ENCODE assay signal across 10 cellular contexts in genomic region chr9:100222674-100223073, GRCh38.
DNase-seq lines count a peak whose midpoint lies in the region; ATAC-seq, FAIRE-seq and TF ChIP-seq lines count a peak whose summit lies in the region.
"Had no signal": no experiment of that assay in that cellular context is flagged by ENCODE, and none has a peak within 500 bp of the region (broad histone marks: within the 10 kb centered on the region; RNA-seq: fewer than 3 reads in every experiment).

No MANE protein-coding gene starts in this region.

- H3K27ac Mint-ChIP-seq in CD14-positive monocyte = no peak overlapping the region
- H3K27ac Mint-ChIP-seq: activated B cell treated with CpG ODN at 0.5 μM for 24 hours had no signal

- DNase-seq in NCI-H1105 treated with DMSO at 0.1 percent for 48 hours (lab: John Stamatoyannopoulos, UW) (peak; percentile 3), NCI-H1105 (lab: John Stamatoyannopoulos, UW) (no peak), epithelial cell of esophagus (ENCODE audit: low read depth) (peak; percentile 42), small intestine (no peak), activated gamma-delta T cell (lab: John Stamatoyannopoulos, UW) (no peak), CD14-positive monocyte (ENCODE audit: low spot score) (no peak)
- DNase-seq: activated B cell treated with CpG ODN at 0.5 μM for 24 hours had no signal

- no peaks in the 10 kb centered on the region for H3K79me2 ChIP-seq in OCI-LY3 (ENCODE audit: low read length)

- H3K27ac ChIP-seq in OCI-LY3 (ENCODE audit: low read length) (no peak overlapping the region), small intestine (ENCODE audit: low read depth in 1 of 2, low read length in 1 of 2) (no peak overlapping the region)
- H3K27ac ChIP-seq: BLaER1 treated with 17β-estradiol and CSF1 and Interleukin-3, amounts not matched to agents 10 nM and 100 nM had no signal

- peaks cover 0 to 1% (median 0%) of the 10 kb centered on the region in 3 donors for H3K27me3 Mint-ChIP-seq in CD14-positive monocyte (ENCODE audit: low read depth in 3 of 3)
- H3K27me3 Mint-ChIP-seq: activated B cell treated with CpG ODN at 0.5 μM for 24 hours had no signal

- H2AFZ ChIP-seq in OCI-LY3 (ENCODE audit: low read depth, low read length) = no peak overlapping the region

- H3K4me1 ChIP-seq in OCI-LY3 (ENCODE audit: low read length) (peaks cover 31% of the 10 kb centered on the region), small intestine (ENCODE audit: control insufficient read depth in 2 of 2, insufficient read depth in 1 of 2, low read depth in 1 of 2, low read length in 1 of 2) (no peaks in the 10 kb centered on the region)

- intact Hi-C loops in CD14-positive monocyte (cut with micrococcal nuclease) = no loop called here

- peaks cover 6% of the 10 kb centered on the region for H3K4me1 Mint-ChIP-seq in CD14-positive monocyte

- peak; percentile 52 for TF ChIP-seq CTCF in OCI-LY3 (IDR thresholded peaks at IDR 0.05; ENCODE audit: low read depth, low read length)
- TF ChIP-seq CTCF in epithelial cell of esophagus (IDR thresholded peaks at IDR 0.05; ENCODE audit: insufficient read depth, low read depth, low read length, missing control alignments) = peak; percentile 41
- no peak for TF ChIP-seq CTCF in CD14-positive monocyte (IDR thresholded peaks at IDR 0.05)

- 17 to 41% (median 32%) methylated on average over 2 of the region's 2 CpGs for WGBS in small intestine, 3 donors

- H3K27me3 ChIP-seq in OCI-LY3 (ENCODE audit: low read depth, low read length) = no peaks in the 10 kb centered on the region
- no peaks in the 10 kb centered on the region for H3K27me3 ChIP-seq in small intestine (ENCODE audit: control insufficient read depth in 2 of 2, insufficient read depth in 2 of 2, low read length in 2 of 2)
- H3K27me3 ChIP-seq: BLaER1 treated with 17β-estradiol and CSF1 and Interleukin-3, amounts not matched to agents 10 nM and 100 nM had no signal

- FAIRE-seq in small intestine (lab: Jason Lieb, UNC) = peak; percentile 77

- H3K36me3 ChIP-seq in OCI-LY3 (replicated peaks; ENCODE audit: low read depth, low read length) (peaks cover 3% of the 10 kb centered on the region), small intestine (ENCODE audit: control insufficient read depth in 2 of 2, insufficient read depth in 2 of 2, low read length in 2 of 2) (peaks cover 2% of the 10 kb centered on the region in 2 donors)

- H3K4me3 ChIP-seq in OCI-LY3 (ENCODE audit: low read length) = no peak overlapping the region
- no peak overlapping the region for H3K4me3 ChIP-seq in epithelial cell of esophagus (ENCODE audit: low read length)
- H3K4me3 ChIP-seq in small intestine (ENCODE audit: low read depth in 1 of 2, low read length in 2 of 2) = no peak overlapping the region
- H3K4me3 ChIP-seq: BLaER1 treated with 17β-estradiol and CSF1 and Interleukin-3, amounts not matched to agents 10 nM and 100 nM had no signal

- H3K4me2 ChIP-seq in OCI-LY3 (ENCODE audit: low read length) = 0 out of 2 replicates have a peak overlapping the region, but pooled peaks have one; percentile 16
- H3K4me2 ChIP-seq: BLaER1 treated with 17β-estradiol and CSF1 and Interleukin-3, amounts not matched to agents 10 nM and 100 nM had no signal

- H3K9me3 ChIP-seq in OCI-LY3 (ENCODE audit: insufficient read depth, low read length) = no peaks in the 10 kb centered on the region
- H3K9me3 ChIP-seq in small intestine (ENCODE audit: control insufficient read depth, low read depth) = no peaks in the 10 kb centered on the region
- H3K9me3 ChIP-seq: BLaER1 treated with 17β-estradiol and CSF1 and Interleukin-3, amounts not matched to agents 10 nM and 100 nM had no signal

- no peaks in the 10 kb centered on the region for H3K9me3 Mint-ChIP-seq in CD14-positive monocyte
- H3K9me3 Mint-ChIP-seq: activated B cell treated with CpG ODN at 0.5 μM for 24 hours had no signal

- ATAC-seq in GM18502 (IDR thresholded peaks at IDR 0.05; ENCODE audit: poor library complexity, unreplicated experiment) = no peak

- peaks cover 4 to 16% of the 10 kb centered on the region in 2 donors for H3K36me3 Mint-ChIP-seq in CD14-positive monocyte

- H4K20me1 ChIP-seq in OCI-LY3 (ENCODE audit: insufficient read depth, low read length) = no peaks in the 10 kb centered on the region
- H4K20me1 ChIP-seq: BLaER1 treated with 17β-estradiol and CSF1 and Interleukin-3, amounts not matched to agents 10 nM and 100 nM had no signal

- H3K9ac ChIP-seq in OCI-LY3 (ENCODE audit: low read length) = no peak overlapping the region
- H3K9ac ChIP-seq: BLaER1 treated with 17β-estradiol and CSF1 and Interleukin-3, amounts not matched to agents 10 nM and 100 nM had no signal

- H3K4me3 Mint-ChIP-seq in CD14-positive monocyte = no peak overlapping the region
- H3K4me3 Mint-ChIP-seq: activated B cell treated with CpG ODN at 0.5 μM for 24 hours had no signal

Comparison
In these comparisons a context has a peak if more than half of its experiments do, and no peak if none do; other contexts are left out.
1. DNase-seq: peak in NCI-H1105 treated with DMSO at 0.1 percent for 48 hours (single experiment) and epithelial cell of esophagus (single experiment); none in NCI-H1105 (single experiment), small intestine (single experiment), activated gamma-delta T cell (single experiment) and CD14-positive monocyte (single experiment).